Comparison of ENCODE assay signal across 12 cellular contexts in the genomic region with DNA sequence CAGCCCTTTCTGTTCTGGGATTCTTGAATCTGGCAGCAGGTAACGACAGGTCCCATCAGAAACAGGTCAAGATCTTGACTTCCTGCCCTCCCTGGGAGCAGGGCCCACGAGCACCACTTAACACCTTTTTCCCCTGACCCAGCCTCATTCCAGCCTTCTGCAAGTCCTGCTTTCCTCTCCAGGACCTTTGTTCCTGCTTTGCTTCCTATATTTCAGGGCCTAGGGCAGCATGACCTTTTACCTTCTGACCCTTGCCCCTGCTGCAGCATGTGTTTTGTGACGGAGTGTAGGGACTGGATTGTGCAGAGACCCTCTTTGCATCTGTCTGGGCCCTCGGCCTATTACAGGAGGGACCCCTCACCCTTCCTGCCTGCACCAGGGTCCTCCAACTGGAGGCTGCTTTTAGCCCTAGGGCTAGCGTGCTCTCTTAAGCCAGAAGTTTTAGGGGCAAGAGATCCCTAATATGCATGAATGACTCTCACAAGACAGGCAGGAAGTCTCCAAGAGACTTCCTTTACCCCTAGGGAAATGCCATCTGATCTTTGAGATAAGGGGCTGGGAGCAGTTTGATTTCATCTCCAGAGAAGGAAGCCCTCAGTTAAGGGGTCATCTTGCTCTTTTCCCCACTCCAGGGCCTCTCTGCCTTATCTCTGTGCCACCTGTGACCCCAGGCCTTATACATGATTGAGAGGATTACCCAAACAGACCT.
DNase-seq lines count a peak whose midpoint lies in the region; ATAC-seq and TF ChIP-seq lines count a peak whose summit lies in the region.
"Had no signal": no experiment of that assay in that cellular context is flagged by ENCODE, and none has a peak within 500 bp of the region (broad histone marks: within the 10 kb centered on the region; RNA-seq: fewer than 3 reads in every experiment).

No MANE protein-coding gene starts in this region.

- no peak overlapping the region for H3K9ac ChIP-seq in neural progenitor cell

- BruUV-seq in MCF 10A (replicated peaks; lab: Mats Ljungman, UMichigan) = no TSS peak

- no peaks in the 10 kb centered on the region for H3K79me2 ChIP-seq in neural progenitor cell (ENCODE audit: low read depth)

- POLR2A ChIA-PET in MCF 10A (lab: Yijun Ruan, JAX) = no interaction called here
- POLR2A ChIA-PET in CD8-positive, alpha-beta T cell (lab: Charles Lee) = no interaction called here

- H3K27ac ChIP-seq in breast epithelium (peak overlapping the region; percentile 86 to 93), neural progenitor cell (peak overlapping the region; percentile 75), aorta (ENCODE audit: low read depth in 1 of 2, low read length in 2 of 2) (peak overlapping the region; percentile 94 to 98)
- H3K27ac ChIP-seq in CD8-positive, alpha-beta T cell (ENCODE audit: low read depth, low read length) = no peak overlapping the region

- 64 to 74% methylated on average over 5 of the region's 5 CpGs for WGBS in aorta, 2 donors

- H3K4me1 Mint-ChIP-seq in MCF 10A (ENCODE audit: insufficient read depth, unreplicated experiment) = peaks cover 6% of the 10 kb centered on the region
- peaks cover 67% of the 10 kb centered on the region for H3K4me1 Mint-ChIP-seq in endothelial cell (ENCODE audit: unreplicated experiment)
- peaks cover 50% of the 10 kb centered on the region for H3K4me1 Mint-ChIP-seq in neural progenitor cell
- no peaks in the 10 kb centered on the region for H3K4me1 Mint-ChIP-seq in CD8-positive, alpha-beta T cell (ENCODE audit: low read depth)

- TF ChIP-seq POLR2A in breast epithelium (IDR thresholded peaks at IDR 0.05) = no peak

- ATAC-seq in aorta (ENCODE audit: low FRiP score) (no peak), mucosa of descending colon (no peak)
- ATAC-seq in CD8-positive, alpha-beta T cell = no peak

- CTCF ChIA-PET in MCF 10A (lab: Yijun Ruan, JAX) = no interaction called here
- CTCF ChIA-PET in CD8-positive, alpha-beta T cell (lab: Charles Lee) = no interaction called here

- H2AFZ ChIP-seq in neural progenitor cell (replicated peaks) = no peak overlapping the region

- intact Hi-C loops in breast epithelium (cut with DNase I; ENCODE audit: low total_unique reads) (no loop called here), MCF 10A (cut with micrococcal nuclease) (no loop called here), aorta (cut with DNase I) (no loop called here), mucosa of descending colon (cut with DNase I, micrococcal nuclease) (no loop called here), posterior cingulate gyrus (cut with DNase I) (no loop called here)
- intact Hi-C loops in CD8-positive, alpha-beta T cell (cut with DNase I, micrococcal nuclease) = no loop called here

- H3K4me1 ChIP-seq in breast epithelium = peaks cover 9% of the 10 kb centered on the region in 2 donors
- H3K4me1 ChIP-seq in neural progenitor cell = peaks cover 30% of the 10 kb centered on the region
- H3K4me1 ChIP-seq in aorta (ENCODE audit: control insufficient read depth in 1 of 2, insufficient read depth in 2 of 2, low read length in 2 of 2) = peaks cover 8 to 15% of the 10 kb centered on the region in 2 donors
- H3K4me1 ChIP-seq in mucosa of descending colon (ENCODE audit: low read depth) = peaks cover 9% of the 10 kb centered on the region
- no peaks in the 10 kb centered on the region for H3K4me1 ChIP-seq in CD8-positive, alpha-beta T cell (ENCODE audit: insufficient read depth, low read length)

- H3K9me3 ChIP-seq in breast epithelium (peaks cover 2 to 10% of the 10 kb centered on the region in 2 donors), neural progenitor cell (ENCODE audit: low read depth) (peaks cover 7% of the 10 kb centered on the region), aorta (ENCODE audit: control insufficient read depth, low read length) (no peaks in the 10 kb centered on the region), mucosa of descending colon (peaks cover 7% of the 10 kb centered on the region)
- H3K9me3 ChIP-seq in CD8-positive, alpha-beta T cell (ENCODE audit: low read length) = no peaks in the 10 kb centered on the region

- peaks cover 28% of the 10 kb centered on the region for H3F3A ChIP-seq in neural progenitor cell (ENCODE audit: low read depth)

- H3K4me2 ChIP-seq in neural progenitor cell = peak overlapping the region; percentile 51

- H3K36me3 Mint-ChIP-seq in MCF 10A (ENCODE audit: insufficient read depth, unreplicated experiment) (peaks cover 23% of the 10 kb centered on the region), endothelial cell (ENCODE audit: low read depth, unreplicated experiment) (peaks cover 70% of the 10 kb centered on the region), neural progenitor cell (peaks cover 26% of the 10 kb centered on the region)
- H3K36me3 Mint-ChIP-seq in CD8-positive, alpha-beta T cell = peaks cover 55% of the 10 kb centered on the region

- H3K36me3 ChIP-seq in breast epithelium (no peaks in the 10 kb centered on the region), neural progenitor cell (no peaks in the 10 kb centered on the region), aorta (ENCODE audit: control insufficient read depth in 1 of 2, insufficient read depth in 2 of 2, low read length in 1 of 2) (peaks cover 0 to 3% of the 10 kb centered on the region in 2 donors), mucosa of descending colon (ENCODE audit: low read depth) (no peaks in the 10 kb centered on the region)
- H3K36me3 ChIP-seq in CD8-positive, alpha-beta T cell (ENCODE audit: insufficient read depth, low read length) = no peaks in the 10 kb centered on the region

- no peak overlapping the region for H3K4me3 ChIP-seq in breast epithelium
- no peak overlapping the region for H3K4me3 ChIP-seq in neural progenitor cell
- H3K4me3 ChIP-seq in aorta (ENCODE audit: low read length in 2 of 2) = no peak overlapping the region
- H3K4me3 ChIP-seq in mucosa of descending colon = no peak overlapping the region
- H3K4me3 ChIP-seq in CD8-positive, alpha-beta T cell (ENCODE audit: low read depth, low read length) = no peak overlapping the region

- H3K9me3 Mint-ChIP-seq in MCF 10A (ENCODE audit: unreplicated experiment) = peaks cover 10% of the 10 kb centered on the region
- H3K9me3 Mint-ChIP-seq in endothelial cell (ENCODE audit: unreplicated experiment) = no peaks in the 10 kb centered on the region
- peaks cover 10% of the 10 kb centered on the region for H3K9me3 Mint-ChIP-seq in neural progenitor cell
- peaks cover 9% of the 10 kb centered on the region for H3K9me3 Mint-ChIP-seq in CD8-positive, alpha-beta T cell

- H3K4me3 Mint-ChIP-seq in MCF 10A (ENCODE audit: unreplicated experiment) (no peak overlapping the region), endothelial cell (ENCODE audit: unreplicated experiment) (no peak overlapping the region), neural progenitor cell (no peak overlapping the region)
- no peak overlapping the region for H3K4me3 Mint-ChIP-seq in CD8-positive, alpha-beta T cell
- H3K4me3 Mint-ChIP-seq: T-helper 2 cell treated with Interferon-gamma antibody and Interleukin-4, amounts not matched to agents 5 μg/mL and 100 μg/mL, for 36 hours had no signal

- DNase-seq in breast epithelium (ENCODE audit: low spot score in 2 of 2) (no peak), MCF 10A (ENCODE audit: unreplicated experiment) (no peak), endothelial cell (ENCODE audit: low spot score) (no peak), neural progenitor cell (ENCODE audit: low spot score) (peak; percentile 10), aorta (no peak), mucosa of descending colon (no peak), posterior cingulate gyrus (no peak)
- no peak for DNase-seq in CD8-positive, alpha-beta T cell
- DNase-seq: NCI-H1694; occipital lobe; stimulated activated CD4-positive, alpha-beta T cell treated with anti-CD3 and anti-CD28 coated beads, Interleukin-2, amount 100 ng/mL, for 48 hours had no signal

- peaks cover 16% of the 10 kb centered on the region for H4K20me1 ChIP-seq in neural progenitor cell (ENCODE audit: low read depth)

- TF ChIP-seq CTCF in breast epithelium (IDR thresholded peaks at IDR 0.05) = no peak
- TF ChIP-seq CTCF in MCF 10A (IDR thresholded peaks at IDR 0.05; ENCODE audit: unreplicated experiment) = no peak
- no peak for TF ChIP-seq CTCF in endothelial cell (IDR thresholded peaks at IDR 0.05; ENCODE audit: unreplicated experiment)
- TF ChIP-seq CTCF in neural progenitor cell (IDR thresholded peaks at IDR 0.05) = no peak
- no peak for TF ChIP-seq CTCF in mucosa of descending colon (IDR thresholded peaks at IDR 0.05)
- no peak for TF ChIP-seq CTCF in CD8-positive, alpha-beta T cell (IDR thresholded peaks at IDR 0.05)

- H3K27me3 ChIP-seq in breast epithelium (no peaks in the 10 kb centered on the region), neural progenitor cell (no peaks in the 10 kb centered on the region), aorta (ENCODE audit: control insufficient read depth in 1 of 2, insufficient read depth in 2 of 2, low read length in 1 of 2) (no peaks in the 10 kb centered on the region)
- H3K27me3 ChIP-seq in CD8-positive, alpha-beta T cell (ENCODE audit: insufficient read depth, low read length) = no peaks in the 10 kb centered on the region

- H3K27ac Mint-ChIP-seq in MCF 10A (ENCODE audit: low read depth, unreplicated experiment) (no peak overlapping the region), endothelial cell (ENCODE audit: unreplicated experiment) (peak overlapping the region; percentile 77), neural progenitor cell (peak overlapping the region; percentile 98)
- H3K27ac Mint-ChIP-seq in CD8-positive, alpha-beta T cell = no peak overlapping the region
- H3K27ac Mint-ChIP-seq: T-helper 2 cell treated with Interferon-gamma antibody and Interleukin-4, amounts not matched to agents 5 μg/mL and 100 μg/mL, for 36 hours had no signal

- no peaks in the 10 kb centered on the region for H3K27me3 Mint-ChIP-seq in MCF 10A (ENCODE audit: insufficient read depth, unreplicated experiment)
- H3K27me3 Mint-ChIP-seq in endothelial cell (ENCODE audit: unreplicated experiment) = peaks cover 2% of the 10 kb centered on the region
- peaks cover 4% of the 10 kb centered on the region for H3K27me3 Mint-ChIP-seq in neural progenitor cell (ENCODE audit: insufficient read depth, low read depth)
- no peaks in the 10 kb centered on the region for H3K27me3 Mint-ChIP-seq in CD8-positive, alpha-beta T cell (ENCODE audit: low read depth)

Comparison
In these comparisons a context has a peak if more than half of its experiments do, and no peak if none do; other contexts are left out.
1. H3K27ac Mint-ChIP-seq: peak in endothelial cell (single experiment) and neural progenitor cell (single experiment); none in MCF 10A (single experiment) and CD8-positive, alpha-beta T cell (single experiment).